ENCODE assay signal across 8 cellular contexts in the genomic region with DNA sequence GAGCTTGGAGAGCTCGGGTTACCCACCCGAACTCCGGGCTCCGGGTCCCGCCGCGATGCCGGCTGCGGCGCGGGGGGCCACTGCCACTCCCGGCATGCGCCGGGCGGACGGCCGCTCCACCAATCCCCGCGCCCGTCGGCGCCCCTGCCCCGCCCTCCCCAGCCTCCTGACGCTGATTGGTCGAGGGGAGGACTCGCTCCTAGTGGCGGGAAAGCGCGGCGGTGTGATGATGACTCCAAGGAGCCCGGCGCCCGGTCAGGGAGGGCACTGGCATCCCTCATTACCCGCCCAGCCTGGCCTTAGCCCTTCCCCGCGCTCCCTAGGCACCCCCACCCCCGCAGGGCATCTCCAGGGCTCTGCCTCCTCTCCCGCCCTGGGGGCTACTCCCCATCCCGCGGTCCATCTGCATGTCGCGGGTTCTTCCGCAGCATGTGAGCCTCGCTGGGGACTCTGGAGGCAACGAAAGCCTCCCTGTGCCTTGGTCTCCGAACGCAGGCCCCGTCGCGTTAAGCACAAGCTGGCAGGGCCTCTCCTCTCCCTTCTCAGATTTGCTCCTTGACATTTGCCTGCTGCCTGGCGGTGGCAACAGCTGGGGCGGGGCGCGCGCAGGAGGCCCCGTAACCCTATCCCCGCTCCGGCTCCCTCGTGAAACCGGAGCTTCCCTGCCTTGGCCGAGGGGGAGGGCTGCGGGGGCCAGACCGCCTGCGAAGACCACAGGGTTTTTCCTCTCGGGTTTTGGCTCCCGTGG. TPM values are rescaled to one million over a fixed set of nuclear protein-coding genes. Genes with fewer than 3 reads are reported as not detected.
DNase-seq lines count a peak whose midpoint lies in the region; ATAC-seq and TF ChIP-seq lines count a peak whose summit lies in the region.

No MANE protein-coding gene starts in this region.

- ATAC-seq in GM19023 (IDR thresholded peaks at IDR 0.05; ENCODE audit: unreplicated experiment) (peak; percentile 89), HG03342 (IDR thresholded peaks at IDR 0.05; ENCODE audit: unreplicated experiment) (peak; percentile 83)

- peak; percentile 99 for DNase-seq in AG08396 (ENCODE audit: low spot score)
- DNase-seq in NCI-H345 (lab: John Stamatoyannopoulos, UW), result peak; percentile 95
- peak; percentile 84 for DNase-seq in activated CD4-positive, CD25-positive, alpha-beta regulatory T cell treated with anti-CD3 and anti-CD28 coated beads, Interleukin-2, amount 50 U/mL, for 16 hours (ENCODE audit: low read depth, low spot score)
- peak; percentile 75 for DNase-seq in central memory CD4-positive, alpha-beta T cell
- peak; percentile 28 for DNase-seq in kidney epithelial cell (ENCODE audit: low read depth)
- peak; percentile 87 to 91 (median 91) for DNase-seq in stimulated activated CD4-positive, alpha-beta T cell treated with anti-CD3 and anti-CD28 coated beads, Interleukin-12 subunit alpha, Interleukin-12 subunit beta, amount 100 ng/mL, for 48 hours (ENCODE audit: low read depth in 2 of 3, low spot score in 1 of 3)

- no peak for TF ChIP-seq CTCF in kidney epithelial cell (IDR thresholded peaks at IDR 0.05; ENCODE audit: insufficient read depth, low read length, poor library complexity, severe bottlenecking)

- peak overlapping the region; percentile 57 for H3K4me3 ChIP-seq in kidney epithelial cell (ENCODE audit: low read depth, low read length)

- H3K27me3 ChIP-seq in kidney epithelial cell (ENCODE audit: control insufficient read depth, insufficient read depth, low read length), result peaks cover 32% of the 10 kb centered on the region

- H3K36me3 ChIP-seq in kidney epithelial cell (ENCODE audit: control insufficient read depth, insufficient read depth, low read length), result no peaks in the 10 kb centered on the region

RNA-seq across cellular contexts. Expression of gene ATP2A1, which starts 1.7 kb away (rescaled TPM):
- total RNA-seq in kidney epithelial cell, result 0.17 and 0.48 TPM in 2 replicates

RNA-seq across cellular contexts. Expression of gene SH2B1, which starts 16.4 kb away (rescaled TPM):
- 26.8 and 29.1 TPM in 2 replicates for total RNA-seq in kidney epithelial cell

RNA-seq across cellular contexts. Expression of gene TUFM, which starts 33.9 kb away (rescaled TPM):
- 169 and 185 TPM in 2 replicates for total RNA-seq in kidney epithelial cell

RNA-seq across cellular contexts. Expression of gene RABEP2, which starts 45.0 kb away (rescaled TPM):
- 38.3 and 44.6 TPM in 2 replicates for total RNA-seq in kidney epithelial cell

RNA-seq across cellular contexts. Expression of gene CD19, which starts 51.8 kb away (rescaled TPM):
- 0.14 TPM in 1 of 2 replicates, not detected in the other for total RNA-seq in kidney epithelial cell

Comparison
In these comparisons a context has a peak if more than half of its experiments do, and no peak if none do; other contexts are left out.
1. Peak in every context shown above with its lines: DNase-seq, ATAC-seq and H3K4me3 ChIP-seq.
2. DNase-seq: peak in every context shown above with its lines; median percentile 99 in AG08396; 95 in NCI-H345; 91 in stimulated activated CD4-positive, alpha-beta T cell treated with anti-CD3 and anti-CD28 coated beads, Interleukin-12 subunit alpha, Interleukin-12 subunit beta, amount 100 ng/mL, for 48 hours; 84 in activated CD4-positive, CD25-positive, alpha-beta regulatory T cell treated with anti-CD3 and anti-CD28 coated beads, Interleukin-2, amount 50 U/mL, for 16 hours; 75 in central memory CD4-positive, alpha-beta T cell; 28 in kidney epithelial cell.